ENCODE assay signal across 12 cellular contexts in genomic region chr9:98580956-98581355, GRCh38.
DNase-seq lines count a peak whose midpoint lies in the region; ATAC-seq lines count a peak whose summit lies in the region.
"Had no signal": no experiment of that assay in that cellular context is flagged by ENCODE, and none has a peak within 500 bp of the region (broad histone marks: within the 10 kb centered on the region; RNA-seq: fewer than 3 reads in every experiment).

No MANE protein-coding gene starts in this region.

- no peak for ATAC-seq in HG03565 (IDR thresholded peaks at IDR 0.05; ENCODE audit: unreplicated experiment)
- ATAC-seq: GM12878 had no signal

- peak; percentile 3 for DNase-seq in activated CD8-positive, alpha-beta memory T cell treated with anti-CD3 and anti-CD28 coated beads, Interleukin-2, amount 50 U/mL, for 48 hours
- no peak for DNase-seq in activated CD8-positive, alpha-beta memory T cell treated with anti-CD3 and anti-CD28 coated beads, Interleukin-2, amount 50 U/mL, for 4 hours
- DNase-seq in left kidney (ENCODE audit: low read depth, low spot score) (peak; percentile 69), retina (peak; percentile 5), NCI-H524 (lab: John Stamatoyannopoulos, UW) (no peak), DMS 273 (lab: John Stamatoyannopoulos, UW; ENCODE audit: unreplicated experiment) (no peak)
- DNase-seq: Caco-2; CD8-positive, alpha-beta memory T cell; DMS53; GM23248 had no signal

Comparison
In these comparisons a context has a peak if more than half of its experiments do, and no peak if none do; other contexts are left out.
1. DNase-seq: peak in activated CD8-positive, alpha-beta memory T cell treated with anti-CD3 and anti-CD28 coated beads, Interleukin-2, amount 50 U/mL, for 48 hours (single experiment), left kidney (single experiment) and retina (single experiment); none in activated CD8-positive, alpha-beta memory T cell treated with anti-CD3 and anti-CD28 coated beads, Interleukin-2, amount 50 U/mL, for 4 hours (single experiment), NCI-H524 (0 of 2) and DMS 273 (single experiment).